ENCODE assay signal across 1 cellular context in genomic region chr6:3251462-3252314, GRCh38.
TF ChIP-seq lines count a peak whose summit lies in the region.

No MANE protein-coding gene starts in this region.

TF ChIP-seq in K562, 482 proteins besides CTCF, POLR2A, EP300 and RAD21 (continued from another document):
- peak; percentile 64; the same call in 1 of the 2 replicates for TF ChIP-seq ZNF24 (IDR thresholded peaks at IDR 0.05)
- 0 out of 2 replicates have a peak, but pooled peaks have one; percentile 53 for TF ChIP-seq NR1H2 (CRISPR knock-in tag; IDR thresholded peaks at IDR 0.05)
- peak; percentile 70 for TF ChIP-seq KLF16 (IDR thresholded peaks at IDR 0.05)
- peak; percentile 37; the same call in 1 of the 2 replicates for TF ChIP-seq MTA1 (IDR thresholded peaks at IDR 0.05; ENCODE audit: borderline replicate concordance)
- peak; percentile 50; the same call in 1 of the 2 replicates for TF ChIP-seq ZNF740 (CRISPR knock-in tag; IDR thresholded peaks at IDR 0.05)
- TF ChIP-seq ZNF740 (tag; IDR thresholded peaks at IDR 0.05), result no peak
- TF ChIP-seq JUND (IDR thresholded peaks at IDR 0.05; ENCODE audit: borderline replicate concordance, low read depth, low read length), result peak; percentile 80
- peak; percentile 69; the same call in 1 of the 3 replicates for TF ChIP-seq JUND (tag; IDR thresholded peaks at IDR 0.05; ENCODE audit: borderline replicate concordance, low read depth, low read length)
- TF ChIP-seq TBL1XR1 (IDR thresholded peaks at IDR 0.05; ENCODE audit: low read length in 2 of 2), result peak in 1 of 2 experiments; percentile 80; a peak in 1 of 4 replicates
- 0 out of 2 replicates have a peak, but pooled peaks have one; percentile 13 for TF ChIP-seq ELF1 (tag; IDR thresholded peaks at IDR 0.05)
- peak; percentile 59; the same call in 1 of the 2 replicates for TF ChIP-seq L3MBTL2 (IDR thresholded peaks at IDR 0.05)
- TF ChIP-seq CTBP1 (IDR thresholded peaks at IDR 0.05; ENCODE audit: borderline replicate concordance), result peak; percentile 78; the same call in 1 of the 2 replicates
- no peak for TF ChIP-seq RBM14 (IDR thresholded peaks at IDR 0.05; ENCODE audit: borderline replicate concordance, insufficient read depth, low read depth, low read length)
- TF ChIP-seq ZMIZ1 (IDR thresholded peaks at IDR 0.05; ENCODE audit: low read depth in 2 of 2, low read length in 2 of 2), result peak in 1 of 2 experiments; percentile 65; a peak in 1 of 4 replicates
- peak; percentile 32; the same call in 1 of the 2 replicates for TF ChIP-seq CEBPG (CRISPR knock-in tag; IDR thresholded peaks at IDR 0.05)
- no peak for TF ChIP-seq CEBPG (tag; conservative IDR thresholded peaks at IDR 0.05 in 1 of 2, IDR thresholded peaks at IDR 0.05 in 1 of 2)
- no peak; the same call in 1 of the 2 replicates for TF ChIP-seq ZFX (CRISPR knock-in tag; IDR thresholded peaks at IDR 0.05)
- TF ChIP-seq ZNF263 (CRISPR knock-in tag; IDR thresholded peaks at IDR 0.05; ENCODE audit: borderline replicate concordance), result peak; percentile 56; the same call in 1 of the 2 replicates
- TF ChIP-seq ZNF282 (CRISPR knock-in tag; IDR thresholded peaks at IDR 0.05), result no peak
- peak in 1 of 2 experiments; percentile 68; a peak in 1 of 3 replicates for TF ChIP-seq CBX3 (IDR thresholded peaks at IDR 0.05; ENCODE audit: borderline replicate concordance in 1 of 2, low read length in 2 of 2)
- peak; percentile 98 for TF ChIP-seq KLF1 (tag; IDR thresholded peaks at IDR 0.05)
- peak; percentile 68; the same call in 1 of the 2 replicates for TF ChIP-seq ZNF592 (IDR thresholded peaks at IDR 0.05)
- TF ChIP-seq MAZ (CRISPR knock-in tag; conservative IDR thresholded peaks at IDR 0.05 in 1 of 2, IDR thresholded peaks at IDR 0.05 in 1 of 2), result peak; percentile 30 to 75; a peak in 2 of 4 replicates
- peak; percentile 60; the same call in 1 of the 2 replicates for TF ChIP-seq SOX6 (IDR thresholded peaks at IDR 0.05)
- TF ChIP-seq GATA2 (CRISPR knock-in tag; IDR thresholded peaks at IDR 0.05), result peak; percentile 84
- TF ChIP-seq XRCC3 (IDR thresholded peaks at IDR 0.05), result no peak
- TF ChIP-seq JUN (IDR thresholded peaks at IDR 0.05; ENCODE audit: borderline replicate concordance, low read depth, low read length), result peak; percentile 58; the same call in 1 of the 2 replicates
- 0 out of 2 replicates have a peak, but pooled peaks have one; percentile 19 for TF ChIP-seq JUN (CRISPR knock-in tag; IDR thresholded peaks at IDR 0.05; ENCODE audit: borderline replicate concordance)
- TF ChIP-seq PKNOX1 (IDR thresholded peaks at IDR 0.05), result peak; percentile 67
- TF ChIP-seq E2F8 (IDR thresholded peaks at IDR 0.05; ENCODE audit: low read depth, partially characterized antibody), result peak; percentile 62
- TF ChIP-seq FOSL1 (tag; conservative IDR thresholded peaks at IDR 0.05), result no peak
- no peak for TF ChIP-seq SRF (CRISPR knock-in tag; IDR thresholded peaks at IDR 0.05)
- 0 out of 2 replicates have a peak, but pooled peaks have one; percentile 45 for TF ChIP-seq BMI1 (IDR thresholded peaks at IDR 0.05; ENCODE audit: low read length)
- no peak for TF ChIP-seq MLX (CRISPR knock-in tag; conservative IDR thresholded peaks at IDR 0.05)
- TF ChIP-seq TRIM28 (IDR thresholded peaks at IDR 0.05), result 0 out of 2 replicates have a peak, but pooled peaks have one; percentile 37
- TF ChIP-seq ZNF695 (CRISPR knock-in tag; IDR thresholded peaks at IDR 0.05), result 0 out of 2 replicates have a peak, but pooled peaks have one; percentile 17
- no peak for TF ChIP-seq MXD1 (CRISPR knock-in tag; IDR thresholded peaks at IDR 0.05; ENCODE audit: borderline replicate concordance, poor library complexity, severe bottlenecking)
- peak; percentile 74 for TF ChIP-seq ZNF384 (IDR thresholded peaks at IDR 0.05; ENCODE audit: low read depth, low read length)
- peak; percentile 51 for TF ChIP-seq MEIS2 (IDR thresholded peaks at IDR 0.05; ENCODE audit: partially characterized antibody)
